Comparison of ENCODE assay signal across 9 cellular contexts in genomic region chr22:36452473-36453265, GRCh38. TPM values are rescaled to one million over a fixed set of nuclear protein-coding genes. Genes with fewer than 3 reads are reported as not detected.
A peak's percentile ranks its signal among the peaks of the same experiment; 100 is the strongest.
DNase-seq lines count a peak whose midpoint lies in the region; ATAC-seq and TF ChIP-seq lines count a peak whose summit lies in the region.
"Had no signal": no experiment of that assay in that cellular context is flagged by ENCODE, and none has a peak within 500 bp of the region (broad histone marks: within the 10 kb centered on the region; RNA-seq: fewer than 3 reads in every experiment).

No MANE protein-coding gene starts in this region.

- H3K4ac ChIP-seq in neuronal stem cell (ENCODE audit: low read length): no peak overlapping the region

- H3K23ac ChIP-seq in neuronal stem cell (ENCODE audit: low read depth, low read length, poor library complexity): no peak overlapping the region

- no peak overlapping the region for H2BK5ac ChIP-seq in neuronal stem cell (ENCODE audit: low read length)

- no peak overlapping the region for H3K9ac ChIP-seq in neuronal stem cell (ENCODE audit: low read depth, low read length, poor library complexity)

- H3K4me1 ChIP-seq in neuronal stem cell (ENCODE audit: control insufficient read depth in 2 of 2, insufficient read depth in 1 of 2, low read depth in 1 of 2, low read length in 2 of 2): peaks cover 10 to 12% of the 10 kb centered on the region in 2 donors

- H3K36me3 ChIP-seq in KOPT-K1 (ENCODE audit: insufficient read depth, low read length): no peaks in the 10 kb centered on the region
- H3K36me3 ChIP-seq in neuronal stem cell (replicated peaks in 1 of 2; ENCODE audit: control insufficient read depth in 2 of 2, insufficient read depth in 2 of 2, low read length in 2 of 2): no peaks in the 10 kb centered on the region

- no peak overlapping the region for H3K18ac ChIP-seq in neuronal stem cell (ENCODE audit: low read length)

- peak overlapping the region; percentile 27 for H2BK15ac ChIP-seq in neuronal stem cell (ENCODE audit: low read length)

- no peaks in the 10 kb centered on the region for H3K36me3 Mint-ChIP-seq in CD4-positive, alpha-beta T cell (ENCODE audit: low read depth)

- H3K27me3 ChIP-seq in CD4-positive, alpha-beta T cell (ENCODE audit: control insufficient read depth, insufficient read depth, low read length): no peaks in the 10 kb centered on the region
- no peaks in the 10 kb centered on the region for H3K27me3 ChIP-seq in neuronal stem cell (ENCODE audit: control insufficient read depth in 3 of 3, insufficient read depth in 3 of 3, low read depth in 1 of 3, low read length in 3 of 3)
- H3K27me3 ChIP-seq: foreskin keratinocyte had no signal

- H2BK120ac ChIP-seq in neuronal stem cell (ENCODE audit: low read depth, low read length): no peak overlapping the region

- peak overlapping the region; percentile 93 for H3K27ac Mint-ChIP-seq in CD4-positive, alpha-beta T cell

- H3K4me3 Mint-ChIP-seq in CD4-positive, alpha-beta T cell: peak overlapping the region; percentile 65

- H4K8ac ChIP-seq in neuronal stem cell (ENCODE audit: low read depth, low read length): no peak overlapping the region

- CTCF ChIA-PET in CD4-positive, alpha-beta T cell (lab: Charles Lee): interaction anchor here (1.1 to 1.7 kb wide), 4 partner anchors 17 to 87 kb away, joined by 3 to 6 read pairs (median 5); no protein-coding TSS in a partner anchor

- no peak overlapping the region for H2AFZ ChIP-seq in neuronal stem cell (ENCODE audit: low read length)

- no peaks in the 10 kb centered on the region for H3K9me3 ChIP-seq in CD4-positive, alpha-beta T cell (ENCODE audit: control insufficient read depth, low read length)
- no peaks in the 10 kb centered on the region for H3K9me3 ChIP-seq in KOPT-K1 (ENCODE audit: insufficient read depth, low read length, poor library complexity, severe bottlenecking)
- H3K9me3 ChIP-seq in neuronal stem cell (replicated peaks in 1 of 2; ENCODE audit: control insufficient read depth in 2 of 2, insufficient read depth in 1 of 2, low read depth in 1 of 2, low read length in 2 of 2): no peaks in the 10 kb centered on the region

- no peak for TF ChIP-seq CTCF in CD4-positive, alpha-beta T cell (IDR thresholded peaks at IDR 0.05)

- no peaks in the 10 kb centered on the region for H3K27me3 Mint-ChIP-seq in CD4-positive, alpha-beta T cell

- H3K27ac ChIP-seq in CD4-positive, alpha-beta T cell (ENCODE audit: low read depth, low read length): peak overlapping the region; percentile 46
- H3K27ac ChIP-seq in KOPT-K1 (ENCODE audit: low read depth, low read length, poor library complexity, severe bottlenecking): peak overlapping the region; percentile 51
- peak overlapping the region; percentile 39 for H3K27ac ChIP-seq in cingulate gyrus (ENCODE audit: low read depth, low read length)
- no peak overlapping the region for H3K27ac ChIP-seq in neuronal stem cell (replicated peaks; ENCODE audit: low read length)
- H3K27ac ChIP-seq: foreskin keratinocyte had no signal

- no peak overlapping the region for H3K4me3 ChIP-seq in neuronal stem cell (ENCODE audit: low read length in 2 of 2)

- H2AK5ac ChIP-seq in neuronal stem cell (ENCODE audit: low read depth, low read length): no peak overlapping the region

- no peaks in the 10 kb centered on the region for H3K9me3 Mint-ChIP-seq in CD4-positive, alpha-beta T cell

- peaks cover 57% of the 10 kb centered on the region for H3K4me1 Mint-ChIP-seq in CD4-positive, alpha-beta T cell (ENCODE audit: low read depth)

- no peak for ATAC-seq in CD4-positive, alpha-beta T cell (ENCODE audit: poor library complexity)
- no peak for ATAC-seq in HG02885 (IDR thresholded peaks at IDR 0.05; ENCODE audit: poor library complexity, unreplicated experiment)

- intact Hi-C loops in CD4-positive, alpha-beta T cell (cut with DNase I, micrococcal nuclease): loop anchor here in 1 of 2 experiments (5.0 kb wide), 2 partner anchors 45 to 120 kb away; no protein-coding TSS in a partner anchor

- no peak for DNase-seq in CD4-positive, alpha-beta T cell
- DNase-seq in neuronal stem cell (ENCODE audit: low spot score) (no peak), NCI-H2196 treated with DMSO at 0.1 percent for 48 hours (lab: John Stamatoyannopoulos, UW; ENCODE audit: unreplicated experiment) (no peak), glomerular visceral epithelial cell (ENCODE audit: extremely low spot score) (no peak)
- DNase-seq in stimulated activated naive CD4-positive, alpha-beta T cell (lab: John Stamatoyannopoulos, UW): no peak

- H4K91ac ChIP-seq in neuronal stem cell (ENCODE audit: low read depth, low read length, poor library complexity): no peak overlapping the region

- H2BK12ac ChIP-seq in neuronal stem cell (ENCODE audit: low read length): no peak overlapping the region

- H3K79me1 ChIP-seq in neuronal stem cell (ENCODE audit: low read depth, low read length): no peaks in the 10 kb centered on the region

- WGBS in neuronal stem cell (ENCODE audit: extremely low coverage in 2 of 2, insufficient read length in 2 of 2, insufficient replicate concordance in 1 of 2), 2 donors: no CpG with 5 or more reads among the region's 8 CpGs

- no peak overlapping the region for H3K4me2 ChIP-seq in neuronal stem cell (ENCODE audit: insufficient read depth, low read length, poor library complexity, severe bottlenecking)

- H3K14ac ChIP-seq in neuronal stem cell (ENCODE audit: low read length): no peak overlapping the region

- POLR2A ChIA-PET in CD4-positive, alpha-beta T cell (lab: Charles Lee): interaction anchor here (1.1 to 1.8 kb wide), 11 partner anchors 17 to 121 kb away, joined by 5 to 29 read pairs (median 11); partner anchors contain the start of genes MYH9 and TXN2

RNA-seq across cellular contexts. Expression of gene TXN2, which starts 28.8 kb away (rescaled TPM):
- total RNA-seq in CD4-positive, alpha-beta T cell: 10 to 100 TPM; 26.4 to 26.5 TPM
- polyA plus RNA-seq in neuronal stem cell (2013, experiment 1 of 2): 68.5 TPM
- 67.9 TPM for polyA plus RNA-seq in neuronal stem cell (2013, experiment 2 of 2)

RNA-seq across cellular contexts. Expression of gene FOXRED2, which starts 54.2 kb away (rescaled TPM):
- 1 to 10 TPM; 1.8 to 2.3 TPM for total RNA-seq in CD4-positive, alpha-beta T cell
- 10.2 TPM for polyA plus RNA-seq in neuronal stem cell (2013, experiment 1 of 2)
- polyA plus RNA-seq in neuronal stem cell (2013, experiment 2 of 2): 10.4 TPM
